In the genomic region with DNA sequence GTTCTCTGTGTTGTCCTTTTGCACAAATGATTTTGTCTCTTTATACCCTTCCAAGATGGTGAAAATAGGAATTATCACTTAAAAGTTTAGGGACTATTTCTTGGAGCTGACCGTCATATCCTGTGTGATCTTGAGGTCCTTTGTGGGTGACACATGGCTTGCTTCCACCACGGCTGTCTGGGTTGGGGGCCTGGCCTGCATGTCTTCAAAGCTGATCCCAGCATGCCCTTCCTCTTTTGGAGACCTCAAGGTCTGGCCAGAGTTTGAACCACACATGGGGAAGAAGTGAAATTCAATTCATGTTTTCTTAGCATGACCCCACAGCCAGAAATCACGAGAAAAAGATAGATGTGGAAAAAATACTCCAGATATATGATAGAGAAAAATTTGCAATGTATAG, we compare ENCODE assay signal across 1 cellular context.
TF ChIP-seq lines count a peak whose summit lies in the region.

No MANE protein-coding gene starts in this region.

TF ChIP-seq in IMR-90, 13 proteins besides CTCF, POLR2A, EP300 and RAD21 (continued from another document):
- TF ChIP-seq CEBPB (IDR thresholded peaks at IDR 0.05; ENCODE audit: low read depth, low read length) (no peak), FOS (IDR thresholded peaks at IDR 0.05; ENCODE audit: low read depth, low read length) (no peak), MAFK (IDR thresholded peaks at IDR 0.05; ENCODE audit: low read depth, low read length) (no peak), NFE2L2 (IDR thresholded peaks at IDR 0.05; ENCODE audit: low read depth, low read length) (no peak), MXI1 (IDR thresholded peaks at IDR 0.05; ENCODE audit: borderline replicate concordance, low read depth, low read length) (no peak), USF2 (IDR thresholded peaks at IDR 0.05; ENCODE audit: low read depth, low read length) (no peak), BHLHE40 (IDR thresholded peaks at IDR 0.05; ENCODE audit: low read depth, low read length) (no peak), MAZ (IDR thresholded peaks at IDR 0.05; ENCODE audit: borderline replicate concordance, low read depth, low read length) (no peak), RFX5 (IDR thresholded peaks at IDR 0.05; ENCODE audit: low read depth, low read length) (no peak)
TF ChIP-seq in IMR-90: peak in this region for 0.
